ENCODE assay signal across 15 cellular contexts in genomic region chr1:245285168-245285567, GRCh38.
A peak's percentile ranks its signal among the peaks of the same experiment; 100 is the strongest.
DNase-seq lines count a peak whose midpoint lies in the region; ATAC-seq, FAIRE-seq and TF ChIP-seq lines count a peak whose summit lies in the region.
"Had no signal": no experiment of that assay in that cellular context is flagged by ENCODE, and none has a peak within 500 bp of the region (broad histone marks: within the 10 kb centered on the region; RNA-seq: fewer than 3 reads in every experiment).

No MANE protein-coding gene starts in this region.

- H3K4me1 ChIP-seq in PC-3 (ENCODE audit: insufficient read depth, low read length) (no peaks in the 10 kb centered on the region), tibial nerve (no peaks in the 10 kb centered on the region)
- H3K4me1 ChIP-seq: BLaER1 had no signal

- DNase-seq in NCI-H82 (lab: John Stamatoyannopoulos, UW): peak; percentile 46
- DNase-seq in NCI-H82 treated with DMSO at 0.1 percent for 48 hours (lab: John Stamatoyannopoulos, UW; ENCODE audit: unreplicated experiment): no peak
- DNase-seq in PC-3: peak; percentile 25
- no peak for DNase-seq in bronchial epithelial cell (ENCODE audit: low read depth)
- DNase-seq in iPS-NIHi11 (ENCODE audit: low spot score): peak; percentile 11
- no peak for DNase-seq in stimulated activated CD4-positive, alpha-beta T cell treated with anti-CD3 and anti-CD28 coated beads, Interleukin-4, amount 100 ng/mL, for 4 hours
- no peak for DNase-seq in tibial nerve (ENCODE audit: low spot score in 2 of 2)
- no peak for DNase-seq in T-helper 9 cell
- DNase-seq: 8988T, AML-193, DMS79, H7 had no signal

- H3K9ac ChIP-seq in PC-3 (ENCODE audit: low read length): no peak overlapping the region
- H3K9ac ChIP-seq: BLaER1 had no signal

- TF ChIP-seq CTCF in PC-3 (conservative IDR thresholded peaks at IDR 0.05; ENCODE audit: low read depth, low read length): peak; percentile 33; the same call in 1 of the 2 replicates
- no peak for TF ChIP-seq CTCF in bronchial epithelial cell (IDR thresholded peaks at IDR 0.05; ENCODE audit: insufficient read depth, low read length, severe bottlenecking)
- TF ChIP-seq CTCF in tibial nerve (IDR thresholded peaks at IDR 0.05): no peak

- intact Hi-C loops in PC-3 (cut with micrococcal nuclease): no loop called here

- no peaks in the 10 kb centered on the region for H3K9me2 ChIP-seq in PC-3 (replicated peaks; ENCODE audit: low read length)

- no TSS peak for BruUV-seq in PC-3 (replicated peaks; lab: Mats Ljungman, UMichigan)

- H3K4me2 ChIP-seq in PC-3 (ENCODE audit: low read length): no peak overlapping the region
- H3K4me2 ChIP-seq: BLaER1 had no signal

- no peak overlapping the region for H3K4me3 ChIP-seq in PC-3 (ENCODE audit: low read length)
- H3K4me3 ChIP-seq in bronchial epithelial cell (ENCODE audit: low read depth, low read length): no peak overlapping the region
- H3K4me3 ChIP-seq in tibial nerve: no peak overlapping the region
- H3K4me3 ChIP-seq: BLaER1, GM12878 had no signal

- peaks cover 64% of the 10 kb centered on the region for H3K27me3 ChIP-seq in PC-3 (ENCODE audit: low read length)
- H3K27me3 ChIP-seq in bronchial epithelial cell (ENCODE audit: control insufficient read depth, insufficient read depth, low read length): no peaks in the 10 kb centered on the region
- no peaks in the 10 kb centered on the region for H3K27me3 ChIP-seq in tibial nerve
- H3K27me3 ChIP-seq: BLaER1 had no signal

- TF ChIP-seq EP300 in tibial nerve (IDR thresholded peaks at IDR 0.05): no peak

- no peak overlapping the region for H3K27ac ChIP-seq in PC-3 (ENCODE audit: low read length)
- H3K27ac ChIP-seq in tibial nerve: no peak overlapping the region
- H3K27ac ChIP-seq: BLaER1 had no signal

- H3K9me3 ChIP-seq in PC-3 (ENCODE audit: low read length): no peaks in the 10 kb centered on the region
- H3K9me3 ChIP-seq in tibial nerve: peaks cover 0 to 18% (median 0%) of the 10 kb centered on the region in 4 donors

- no peak for TF ChIP-seq POLR2A in tibial nerve (IDR thresholded peaks at IDR 0.05)

- H3K79me2 ChIP-seq in PC-3 (ENCODE audit: low read length): no peaks in the 10 kb centered on the region

- 78 to 83% methylated on average over 4 of the region's 4 CpGs for WGBS in tibial nerve, 2 donors

- POLR2A ChIA-PET in PC-3 (lab: Charles Lee; ENCODE audit: unreplicated experiment): no interaction called here

- FAIRE-seq in bronchial epithelial cell (lab: Jason Lieb, UNC): peak; percentile 66
- FAIRE-seq: GM12878, GM18507 had no signal

- CTCF ChIA-PET in PC-3 (lab: Charles Lee): no interaction called here

- H2AFZ ChIP-seq in PC-3 (ENCODE audit: low read length): no peak overlapping the region

- no peaks in the 10 kb centered on the region for H4K20me1 ChIP-seq in PC-3 (ENCODE audit: low read length)
- H4K20me1 ChIP-seq: BLaER1 had no signal

- no peak for ATAC-seq in PC-3
- ATAC-seq: GM12878 had no signal

- no peaks in the 10 kb centered on the region for H3K36me3 ChIP-seq in PC-3 (ENCODE audit: low read depth, low read length)
- no peaks in the 10 kb centered on the region for H3K36me3 ChIP-seq in bronchial epithelial cell (ENCODE audit: control insufficient read depth, insufficient read depth, low read length)
- H3K36me3 ChIP-seq in tibial nerve: no peaks in the 10 kb centered on the region
- H3K36me3 ChIP-seq: BLaER1 had no signal

- H3F3A ChIP-seq in PC-3 (ENCODE audit: low read length, unreplicated experiment): no peaks in the 10 kb centered on the region

Comparison
In these comparisons a context has a peak if more than half of its experiments do, and no peak if none do; other contexts are left out.
1. DNase-seq: peak in NCI-H82 (single experiment), PC-3 (single experiment) and iPS-NIHi11 (single experiment); none in NCI-H82 treated with DMSO at 0.1 percent for 48 hours (single experiment), bronchial epithelial cell (single experiment), stimulated activated CD4-positive, alpha-beta T cell treated with anti-CD3 and anti-CD28 coated beads, Interleukin-4, amount 100 ng/mL, for 4 hours (0 of 2), tibial nerve (0 of 2) and T-helper 9 cell (single experiment).